8 cellular contexts compared by ENCODE assay signal in genomic region chr17:30831663-30832437, GRCh38.
DNase-seq lines count a peak whose midpoint lies in the region; ATAC-seq and TF ChIP-seq lines count a peak whose summit lies in the region.

A gene with protein sequence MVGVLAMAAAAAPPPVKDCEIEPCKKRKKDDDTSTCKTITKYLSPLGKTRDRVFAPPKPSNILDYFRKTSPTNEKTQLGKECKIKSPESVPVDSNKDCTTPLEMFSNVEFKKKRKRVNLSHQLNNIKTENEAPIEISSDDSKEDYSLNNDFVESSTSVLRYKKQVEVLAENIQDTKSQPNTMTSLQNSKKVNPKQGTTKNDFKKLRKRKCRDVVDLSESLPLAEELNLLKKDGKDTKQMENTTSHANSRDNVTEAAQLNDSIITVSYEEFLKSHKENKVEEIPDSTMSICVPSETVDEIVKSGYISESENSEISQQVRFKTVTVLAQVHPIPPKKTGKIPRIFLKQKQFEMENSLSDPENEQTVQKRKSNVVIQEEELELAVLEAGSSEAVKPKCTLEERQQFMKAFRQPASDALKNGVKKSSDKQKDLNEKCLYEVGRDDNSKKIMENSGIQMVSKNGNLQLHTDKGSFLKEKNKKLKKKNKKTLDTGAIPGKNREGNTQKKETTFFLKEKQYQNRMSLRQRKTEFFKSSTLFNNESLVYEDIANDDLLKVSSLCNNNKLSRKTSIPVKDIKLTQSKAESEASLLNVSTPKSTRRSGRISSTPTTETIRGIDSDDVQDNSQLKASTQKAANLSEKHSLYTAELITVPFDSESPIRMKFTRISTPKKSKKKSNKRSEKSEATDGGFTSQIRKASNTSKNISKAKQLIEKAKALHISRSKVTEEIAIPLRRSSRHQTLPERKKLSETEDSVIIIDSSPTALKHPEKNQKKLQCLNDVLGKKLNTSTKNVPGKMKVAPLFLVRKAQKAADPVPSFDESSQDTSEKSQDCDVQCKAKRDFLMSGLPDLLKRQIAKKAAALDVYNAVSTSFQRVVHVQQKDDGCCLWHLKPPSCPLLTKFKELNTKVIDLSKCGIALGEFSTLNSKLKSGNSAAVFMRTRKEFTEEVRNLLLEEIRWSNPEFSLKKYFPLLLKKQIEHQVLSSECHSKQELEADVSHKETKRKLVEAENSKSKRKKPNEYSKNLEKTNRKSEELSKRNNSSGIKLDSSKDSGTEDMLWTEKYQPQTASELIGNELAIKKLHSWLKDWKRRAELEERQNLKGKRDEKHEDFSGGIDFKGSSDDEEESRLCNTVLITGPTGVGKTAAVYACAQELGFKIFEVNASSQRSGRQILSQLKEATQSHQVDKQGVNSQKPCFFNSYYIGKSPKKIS (N-terminal part only) (plus strand): TSS chr17:30831966. CDS start chr17:30832348, 382 bp downstream.

- H3K27me3 ChIP-seq in brain microvascular endothelial cell (replicated peaks) (no peaks in the 10 kb centered on the region), iPS-18a (ENCODE audit: control insufficient read depth, insufficient read depth, low read length) (no peaks in the 10 kb centered on the region)

- H3K9me3 ChIP-seq in iPS-18a (ENCODE audit: control insufficient read depth, low read depth, low read length), result no peaks in the 10 kb centered on the region

- no peak for TF ChIP-seq CTCF in brain microvascular endothelial cell (IDR thresholded peaks at IDR 0.05; ENCODE audit: low read depth, low read length, missing control alignments)

- H3K27ac ChIP-seq in brain microvascular endothelial cell, result no peak within 1 kb of the TSS
- H3K27ac ChIP-seq in iPS-18a (ENCODE audit: low read length), result peak within 1 kb of the TSS; percentile 70

- peak; percentile 77 for ATAC-seq in HG03060 (IDR thresholded peaks at IDR 0.05; ENCODE audit: low read depth, unreplicated experiment)
- ATAC-seq in HG03520 (IDR thresholded peaks at IDR 0.05; ENCODE audit: unreplicated experiment), result no peak

- TF ChIP-seq POLR2A in GM10847 (IDR thresholded peaks at IDR 0.05; ENCODE audit: extremely low read depth, insufficient read length), result peak; percentile 55

- DNase-seq in NCI-H2171 treated with DMSO at 0.1 percent for 48 hours (lab: John Stamatoyannopoulos, UW) (peak; percentile 90), UCSD-AML1 (lab: John Stamatoyannopoulos, UW; ENCODE audit: unreplicated experiment) (peak; percentile 90), brain microvascular endothelial cell (peak; percentile 91), skeletal muscle cell (ENCODE audit: low read depth) (peak; percentile 76)

- in situ Hi-C loops in brain microvascular endothelial cell (cut with HindIII; ENCODE audit: low pct_ligation_motif_present, low sequenced_read_pairs), result no loop called here

- peaks cover 12% of the 10 kb centered on the region for H3K4me1 ChIP-seq in iPS-18a (ENCODE audit: control insufficient read depth, low read depth, low read length)

- peak within 1 kb of the TSS; percentile 96 for H3K9ac ChIP-seq in iPS-18a (ENCODE audit: low read length)

- H3K36me3 ChIP-seq in brain microvascular endothelial cell (replicated peaks) (no peaks in the 10 kb centered on the region), iPS-18a (ENCODE audit: control insufficient read depth, low read depth, low read length) (peaks cover 16% of the 10 kb centered on the region)

- H3K4me3 ChIP-seq in brain microvascular endothelial cell (ENCODE audit: low read depth, low read length) (peak within 1 kb of the TSS; percentile 98), iPS-18a (ENCODE audit: low read length) (peak within 1 kb of the TSS; percentile 98), skeletal muscle cell (ENCODE audit: low read depth, low read length) (peak within 1 kb of the TSS; percentile 88)
